Comparison of ENCODE assay signal across 13 cellular contexts in the genomic region with DNA sequence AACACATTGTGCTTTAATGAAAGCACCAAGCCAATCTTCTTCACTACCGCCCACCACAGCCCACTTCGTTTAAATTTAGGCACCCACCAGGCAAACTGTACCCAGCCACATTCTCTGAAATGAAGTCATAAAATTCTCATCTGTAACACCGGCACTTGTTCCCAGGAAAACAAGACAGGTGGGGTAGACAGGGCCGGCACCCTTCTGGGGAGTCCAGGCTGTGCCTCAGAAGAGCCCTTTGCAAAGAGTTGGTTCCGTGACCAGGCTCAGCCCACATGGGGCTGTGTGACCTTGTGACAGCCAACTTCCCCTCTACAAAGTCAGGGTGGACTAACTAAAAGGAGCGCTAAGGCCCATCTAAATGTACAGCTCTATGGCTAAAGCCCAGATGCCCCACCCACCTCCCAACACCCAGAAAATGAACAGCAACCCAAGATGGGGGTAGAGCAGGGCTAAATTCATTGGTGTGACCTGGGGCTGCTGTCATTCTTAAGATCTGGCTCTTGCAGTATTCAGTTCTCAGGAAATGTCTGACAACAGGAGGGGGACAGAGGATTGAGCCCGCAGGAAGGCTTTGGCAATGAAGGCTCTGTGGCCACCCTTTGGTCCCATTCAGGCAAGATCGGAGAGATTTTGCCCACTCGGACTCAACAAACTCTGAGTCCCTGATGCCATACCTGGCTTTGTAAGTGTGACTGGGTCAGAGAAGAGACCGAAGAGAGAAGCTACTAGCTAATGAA. TPM values are rescaled to one million over a fixed set of nuclear protein-coding genes. Genes with fewer than 3 reads are reported as not detected.
DNase-seq lines count a peak whose midpoint lies in the region; ATAC-seq and TF ChIP-seq lines count a peak whose summit lies in the region.
"Had no signal": no experiment of that assay in that cellular context is flagged by ENCODE, and none has a peak within 500 bp of the region (broad histone marks: within the 10 kb centered on the region; RNA-seq: fewer than 3 reads in every experiment).

No MANE protein-coding gene starts in this region.

- TF ChIP-seq CTCF in neutrophil (IDR thresholded peaks at IDR 0.05) (no peak), gastrocnemius medialis (IDR thresholded peaks at IDR 0.05 in 4 of 5, conservative IDR thresholded peaks at IDR 0.05 in 1 of 5) (no peak), GM10248 (IDR thresholded peaks at IDR 0.05; ENCODE audit: control extremely low read depth, extremely low read depth, low read depth, missing control alignments) (no peak)

- in situ Hi-C loops in gastrocnemius medialis (cut with MboI; ENCODE audit: low sequenced_read_pairs in 4 of 4) = no loop called here

- intact Hi-C loops in activated CD4-positive, alpha-beta T cell treated with anti-CD3 and anti-CD28 coated beads, Interleukin-2, amount 10 ng/mL, durations not matched to agents 24 days and 14 days (cut with micrococcal nuclease) = no loop called here
- intact Hi-C loops in gastrocnemius medialis (cut with DNase I; ENCODE audit: low total_unique reads) = no loop called here

- H3K27ac Mint-ChIP-seq in activated CD4-positive, alpha-beta T cell treated with anti-CD3 and anti-CD28 coated beads, Interleukin-2, amount 10 ng/mL, durations not matched to agents 24 days and 14 days = peak overlapping the region; percentile 62
- H3K27ac Mint-ChIP-seq in central memory CD8-positive, alpha-beta T cell (ENCODE audit: low read depth) = peak overlapping the region; percentile 39

- ATAC-seq in central memory CD8-positive, alpha-beta T cell (replicated peaks; ENCODE audit: extremely low read depth, poor library complexity, severe bottlenecking) = no peak
- ATAC-seq in gastrocnemius medialis = no peak

- H3K27me3 ChIP-seq in neutrophil = no peaks in the 10 kb centered on the region
- H3K27me3 ChIP-seq in gastrocnemius medialis = no peaks in the 10 kb centered on the region
- H3K27me3 ChIP-seq: SJCRH30 had no signal

- H3K27me3 Mint-ChIP-seq in activated CD4-positive, alpha-beta T cell treated with anti-CD3 and anti-CD28 coated beads, Interleukin-2, amount 10 ng/mL, durations not matched to agents 24 days and 14 days = no peaks in the 10 kb centered on the region
- no peaks in the 10 kb centered on the region for H3K27me3 Mint-ChIP-seq in central memory CD8-positive, alpha-beta T cell

- peaks cover 65% of the 10 kb centered on the region for H3K4me1 Mint-ChIP-seq in activated CD4-positive, alpha-beta T cell treated with anti-CD3 and anti-CD28 coated beads, Interleukin-2, amount 10 ng/mL, durations not matched to agents 24 days and 14 days
- H3K4me1 Mint-ChIP-seq in central memory CD8-positive, alpha-beta T cell = peaks cover 81% of the 10 kb centered on the region

- H3K4me3 Mint-ChIP-seq in activated CD4-positive, alpha-beta T cell treated with anti-CD3 and anti-CD28 coated beads, Interleukin-2, amount 10 ng/mL, durations not matched to agents 24 days and 14 days = no peak overlapping the region
- peak overlapping the region; percentile 71 for H3K4me3 Mint-ChIP-seq in central memory CD8-positive, alpha-beta T cell

- DNase-seq in activated CD4-positive, alpha-beta T cell treated with anti-CD3 and anti-CD28 coated beads, Interleukin-2, amount 10 ng/mL, durations not matched to agents 24 days and 14 days = no peak
- DNase-seq in activated CD4-positive, alpha-beta T cell treated with anti-CD3 and anti-CD28 coated beads for 48 hours = no peak
- DNase-seq in NOMO-1 (lab: John Stamatoyannopoulos, UW; ENCODE audit: unreplicated experiment in 2 of 2) (peak; percentile 62 to 64), gastrocnemius medialis (no peak), NCI-H2227 treated with DMSO at 0.1 percent for 48 hours (lab: John Stamatoyannopoulos, UW) (no peak), GM10248 (ENCODE audit: extremely low spot score) (no peak)
- no peak for DNase-seq in central memory CD8-positive, alpha-beta T cell (ENCODE audit: low spot score in 2 of 2)
- DNase-seq: left cardiac atrium, NCI-H2029 treated with DMSO at 0.1 percent for 48 hours, NCI-H774, SJCRH30, trophoblast cell had no signal

- no peaks in the 10 kb centered on the region for H3K9me3 ChIP-seq in neutrophil
- H3K9me3 ChIP-seq in gastrocnemius medialis = no peaks in the 10 kb centered on the region
- H3K9me3 ChIP-seq: SJCRH30 had no signal

- H3K4me1 ChIP-seq in neutrophil (ENCODE audit: control insufficient read depth in 1 of 2, insufficient read depth in 1 of 2, low read depth in 1 of 2, low read length in 1 of 2) (peaks cover 38 to 47% of the 10 kb centered on the region in 2 experiments), gastrocnemius medialis (no peaks in the 10 kb centered on the region)
- H3K4me1 ChIP-seq: SJCRH30 had no signal

- CTCF ChIA-PET in GM10248 (lab: Yijun Ruan, JAX) = interaction anchor here (1.6 kb wide), 2 partner anchors 25 to 153 kb away, joined by 4 to 5 read pairs; no protein-coding TSS in a partner anchor

- H3K9me3 Mint-ChIP-seq in activated CD4-positive, alpha-beta T cell treated with anti-CD3 and anti-CD28 coated beads, Interleukin-2, amount 10 ng/mL, durations not matched to agents 24 days and 14 days = no peaks in the 10 kb centered on the region
- no peaks in the 10 kb centered on the region for H3K9me3 Mint-ChIP-seq in central memory CD8-positive, alpha-beta T cell

- peaks cover 29% of the 10 kb centered on the region for H3K36me3 Mint-ChIP-seq in activated CD4-positive, alpha-beta T cell treated with anti-CD3 and anti-CD28 coated beads, Interleukin-2, amount 10 ng/mL, durations not matched to agents 24 days and 14 days (ENCODE audit: low read depth)
- H3K36me3 Mint-ChIP-seq in central memory CD8-positive, alpha-beta T cell (ENCODE audit: insufficient read depth) = peaks cover 3% of the 10 kb centered on the region

- H3K4me3 ChIP-seq in neutrophil (ENCODE audit: low read depth in 1 of 2, low read length in 1 of 2) = peak overlapping the region in 1 of 2 experiments; percentile 4
- H3K4me3 ChIP-seq in gastrocnemius medialis = no peak overlapping the region
- H3K4me3 ChIP-seq: SJCRH30 had no signal

- POLR2A ChIA-PET in GM10248 (lab: Yijun Ruan, JAX) = no interaction called here

- H3K36me3 ChIP-seq in neutrophil (no peaks in the 10 kb centered on the region), gastrocnemius medialis (no peaks in the 10 kb centered on the region)
- H3K36me3 ChIP-seq: SJCRH30 had no signal

- TF ChIP-seq POLR2A in gastrocnemius medialis (IDR thresholded peaks at IDR 0.05) = no peak

- H3K27ac ChIP-seq in neutrophil (peak overlapping the region; percentile 84), gastrocnemius medialis (no peak overlapping the region)
- H3K27ac ChIP-seq: SJCRH30 had no signal

RNA-seq across cellular contexts. Expression of a gene that starts 56.7 kb away (rescaled TPM):
- total RNA-seq in activated CD4-positive, alpha-beta T cell treated with anti-CD3 and anti-CD28 coated beads, Interleukin-2, amount 10 ng/mL, durations not matched to agents 24 days and 14 days = 37.0 and 37.3 TPM in 2 replicates
- under 1 TPM; 0.47 to 0.87 (median 0.50) TPM for total RNA-seq in gastrocnemius medialis

Comparison
In these comparisons a context has a peak if more than half of its experiments do, and no peak if none do; other contexts are left out.
1. DNase-seq: peak in NOMO-1 (2 of 2); none in activated CD4-positive, alpha-beta T cell treated with anti-CD3 and anti-CD28 coated beads, Interleukin-2, amount 10 ng/mL, durations not matched to agents 24 days and 14 days (single experiment), activated CD4-positive, alpha-beta T cell treated with anti-CD3 and anti-CD28 coated beads for 48 hours (single experiment), central memory CD8-positive, alpha-beta T cell (0 of 2), gastrocnemius medialis (0 of 2), NCI-H2227 treated with DMSO at 0.1 percent for 48 hours (single experiment) and GM10248 (single experiment).
2. RNA of a gene that starts 56.7 kb away (total RNA-seq): 37.0 to 37.3 TPM in activated CD4-positive, alpha-beta T cell treated with anti-CD3 and anti-CD28 coated beads, Interleukin-2, amount 10 ng/mL, durations not matched to agents 24 days and 14 days; 0.47 to 0.87 TPM in gastrocnemius medialis; every median in the first group is over 10 times any median in the second.